Comparison of ENCODE assay signal across 21 cellular contexts in the genomic region with DNA sequence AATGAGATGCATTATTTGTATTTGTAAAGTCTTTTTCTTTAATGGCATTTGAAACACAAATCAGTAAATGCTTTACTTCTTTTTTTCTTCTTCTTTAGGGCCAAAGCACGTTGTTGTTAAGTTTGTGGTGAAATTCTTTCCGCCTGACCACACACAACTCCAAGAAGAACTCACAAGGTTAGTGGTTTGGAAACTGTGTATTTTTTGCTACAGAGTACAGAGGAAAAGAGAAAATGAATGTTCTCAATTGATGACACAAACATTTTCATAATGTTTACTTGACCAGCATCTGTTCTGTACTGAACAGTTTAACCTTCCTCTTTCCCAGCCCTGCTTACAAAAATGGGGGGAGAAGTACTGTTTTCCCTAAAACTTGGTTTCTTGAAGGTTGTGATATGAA.
A peak's percentile ranks its signal among the peaks of the same experiment; 100 is the strongest.
DNase-seq lines count a peak whose midpoint lies in the region; ATAC-seq and TF ChIP-seq lines count a peak whose summit lies in the region.
"Had no signal": no experiment of that assay in that cellular context is flagged by ENCODE, and none has a peak within 500 bp of the region (broad histone marks: within the 10 kb centered on the region; RNA-seq: fewer than 3 reads in every experiment).

No MANE protein-coding gene starts in this region.

- H3K79me2 ChIP-seq in fibroblast of lung (ENCODE audit: control insufficient read depth, insufficient read depth, low read length): peaks cover 2% of the 10 kb centered on the region

- H2AFZ ChIP-seq in fibroblast of lung (ENCODE audit: low read length): no peak overlapping the region

- H3K9me3 ChIP-seq in fibroblast of lung (ENCODE audit: control insufficient read depth, insufficient read depth, low read depth, low read length) (no peaks in the 10 kb centered on the region), mucosa of rectum (ENCODE audit: control insufficient read depth in 2 of 2, low read length in 2 of 2) (no peaks in the 10 kb centered on the region), sigmoid colon (no peaks in the 10 kb centered on the region)
- H3K9me3 ChIP-seq: Caco-2, heart right ventricle, upper lobe of left lung had no signal

- H3K4me2 ChIP-seq in fibroblast of lung (ENCODE audit: extremely low read depth, insufficient read depth, low read length): no peak overlapping the region

- TF ChIP-seq CTCF in AG10803 (conservative IDR thresholded peaks at IDR 0.05; ENCODE audit: low read length) (no peak), fibroblast of lung (conservative IDR thresholded peaks at IDR 0.05 in 1 of 2, IDR thresholded peaks at IDR 0.05 in 1 of 2; ENCODE audit: low read depth in 1 of 2, low read length in 2 of 2) (no peak), sigmoid colon (IDR thresholded peaks at IDR 0.05) (no peak)

- no peak for TF ChIP-seq POLR2A in sigmoid colon (IDR thresholded peaks at IDR 0.05)

- H4K20me1 ChIP-seq in fibroblast of lung (ENCODE audit: control insufficient read depth, extremely low read depth, insufficient read depth, low read length): no peaks in the 10 kb centered on the region

- H3K27me3 ChIP-seq in fibroblast of lung (ENCODE audit: control insufficient read depth, insufficient read depth, low read length): no peaks in the 10 kb centered on the region
- H3K27me3 ChIP-seq in mucosa of rectum (ENCODE audit: control insufficient read depth in 2 of 2, insufficient read depth in 2 of 2, low read length in 2 of 2): no peaks in the 10 kb centered on the region
- H3K27me3 ChIP-seq in sigmoid colon: no peaks in the 10 kb centered on the region
- H3K27me3 ChIP-seq: heart right ventricle, upper lobe of left lung had no signal

- H3K9ac ChIP-seq in fibroblast of lung (ENCODE audit: insufficient read depth, low read length) (no peak overlapping the region), mucosa of rectum (ENCODE audit: low read depth in 1 of 2, low read length in 2 of 2) (no peak overlapping the region)

- DNase-seq in AG10803 (ENCODE audit: low read depth): peak; percentile 94
- peak; percentile 45 for DNase-seq in M059J (ENCODE audit: low read depth)
- peak; percentile 65 to 84 for DNase-seq in fibroblast of lung (ENCODE audit: low read depth in 2 of 2)
- no peak for DNase-seq in sigmoid colon
- DNase-seq in NCI-H345 (lab: John Stamatoyannopoulos, UW): no peak
- DNase-seq in NCI-H128 (lab: John Stamatoyannopoulos, UW; ENCODE audit: unreplicated experiment): no peak
- DNase-seq: activated CD4-positive, alpha-beta memory T cell treated with anti-CD3 and anti-CD28 coated beads for 36 hours; activated T-cell treated with anti-CD3 and anti-CD28 coated beads, Interleukin-2, amount 50 U/mL, for 24 hours; Caco-2; dorsolateral prefrontal cortex; heart right ventricle; NCI-H1930; NCI-H510A treated with DMSO at 0.1 percent for 48 hours; occipital lobe; Right ventricle myocardium superior; stimulated activated CD4-positive, alpha-beta T cell treated with anti-CD3 and anti-CD28 coated beads, Interleukin-2, amount 100 ng/mL, for 24 hours; T-cell; upper lobe of left lung had no signal

- H3K27ac ChIP-seq in fibroblast of lung (ENCODE audit: insufficient read depth, low read length): peak overlapping the region; percentile 43
- H3K27ac ChIP-seq in mucosa of rectum (ENCODE audit: low read depth in 2 of 2, low read length in 2 of 2): peak overlapping the region; percentile 46 to 59
- no peak overlapping the region for H3K27ac ChIP-seq in sigmoid colon
- H3K27ac ChIP-seq: dorsolateral prefrontal cortex, heart right ventricle, VCaP had no signal

- intact Hi-C loops in sigmoid colon (cut with DNase I): no loop called here

- ATAC-seq in GM21619 (IDR thresholded peaks at IDR 0.05; ENCODE audit: unreplicated experiment): no peak
- ATAC-seq: T-cell had no signal

- H3K4me1 ChIP-seq in fibroblast of lung (ENCODE audit: control insufficient read depth, extremely low read depth, insufficient read depth, low read length) (peaks cover 15% of the 10 kb centered on the region), mucosa of rectum (ENCODE audit: control insufficient read depth in 2 of 2, insufficient read depth in 2 of 2, low read length in 2 of 2) (peaks cover 0 to 2% of the 10 kb centered on the region in 2 donors), sigmoid colon (peaks cover 0 to 16% (median 15%) of the 10 kb centered on the region in 4 donors)
- H3K4me1 ChIP-seq: Caco-2 had no signal

- H3K4me3 ChIP-seq in AG10803 (ENCODE audit: low read length): no peak overlapping the region
- no peak overlapping the region for H3K4me3 ChIP-seq in fibroblast of lung (replicated peaks in 1 of 4; ENCODE audit: control extremely low read depth in 1 of 4, insufficient read depth in 1 of 4, low read depth in 3 of 4, low read length in 4 of 4)
- no peak overlapping the region for H3K4me3 ChIP-seq in mucosa of rectum (ENCODE audit: low read length in 2 of 2)
- H3K4me3 ChIP-seq in sigmoid colon: no peak overlapping the region
- H3K4me3 ChIP-seq: dorsolateral prefrontal cortex, heart right ventricle, upper lobe of left lung had no signal

- no peaks in the 10 kb centered on the region for H3K36me3 ChIP-seq in fibroblast of lung (ENCODE audit: control insufficient read depth, insufficient read depth, low read length)
- H3K36me3 ChIP-seq in mucosa of rectum (ENCODE audit: control insufficient read depth in 2 of 2, insufficient read depth in 2 of 2, low read length in 2 of 2): no peaks in the 10 kb centered on the region
- H3K36me3 ChIP-seq in sigmoid colon: peaks cover 0 to 5% (median 2%) of the 10 kb centered on the region in 4 donors

- TF ChIP-seq EP300 in sigmoid colon (IDR thresholded peaks at IDR 0.05): no peak

- 71 to 77% methylated on average over 2 of the region's 2 CpGs for WGBS in sigmoid colon, 2 donors

Comparison
In these comparisons a context has a peak if more than half of its experiments do, and no peak if none do; other contexts are left out.
1. DNase-seq: peak in AG10803 (single experiment), M059J (single experiment) and fibroblast of lung (2 of 2); none in sigmoid colon (single experiment), NCI-H345 (single experiment) and NCI-H128 (single experiment).
2. H3K27ac ChIP-seq: peak in fibroblast of lung (single experiment) and mucosa of rectum (2 of 2); none in sigmoid colon (0 of 4).